13 cellular contexts compared by ENCODE assay signal in genomic region chr4:147865926-147866325, GRCh38.
DNase-seq lines count a peak whose midpoint lies in the region; ATAC-seq and TF ChIP-seq lines count a peak whose summit lies in the region.
"Had no signal": no experiment of that assay in that cellular context is flagged by ENCODE, and none has a peak within 500 bp of the region (broad histone marks: within the 10 kb centered on the region; RNA-seq: fewer than 3 reads in every experiment).

No MANE protein-coding gene starts in this region.

- no peaks in the 10 kb centered on the region for H3K27me3 Mint-ChIP-seq in mesothelial cell of epicardium (ENCODE audit: low read depth)
- no peaks in the 10 kb centered on the region for H3K27me3 Mint-ChIP-seq in activated CD8-positive, alpha-beta memory T cell treated with anti-CD3 and anti-CD28 coated beads, Interleukin-2, amount 10 ng/mL, durations not matched to agents 7 days and 5 days
- H3K27me3 Mint-ChIP-seq: activated naive CD8-positive, alpha-beta T cell treated with anti-CD3 and anti-CD28 coated beads for 36 hours had no signal

- CTCF ChIA-PET in activated CD8-positive, alpha-beta memory T cell treated with anti-CD3 and anti-CD28 coated beads, Interleukin-2, amount 10 ng/mL, durations not matched to agents 7 days and 5 days (lab: Charles Lee), result interaction anchor here (0.6 to 7.3 kb wide), 39 partner anchors 9 to 705 kb away, joined by 3 to 82 read pairs (median 11); partner anchors contain the start of genes ARHGAP10, PRMT9 and TMEM184C

- peaks cover 13% of the 10 kb centered on the region for H3K36me3 Mint-ChIP-seq in mesothelial cell of epicardium
- peaks cover 2% of the 10 kb centered on the region for H3K36me3 Mint-ChIP-seq in activated CD8-positive, alpha-beta memory T cell treated with anti-CD3 and anti-CD28 coated beads, Interleukin-2, amount 10 ng/mL, durations not matched to agents 7 days and 5 days
- H3K36me3 Mint-ChIP-seq: activated naive CD8-positive, alpha-beta T cell treated with anti-CD3 and anti-CD28 coated beads for 36 hours; CD8-positive, alpha-beta T cell had no signal

- peak overlapping the region; percentile 54 for H3K27ac Mint-ChIP-seq in mesothelial cell of epicardium
- no peak overlapping the region for H3K27ac Mint-ChIP-seq in activated CD8-positive, alpha-beta memory T cell treated with anti-CD3 and anti-CD28 coated beads, Interleukin-2, amount 10 ng/mL, durations not matched to agents 7 days and 5 days
- H3K27ac Mint-ChIP-seq: activated naive CD8-positive, alpha-beta T cell treated with anti-CD3 and anti-CD28 coated beads for 36 hours; CD8-positive, alpha-beta T cell had no signal

- TF ChIP-seq EP300 in tibial nerve (IDR thresholded peaks at IDR 0.05), result peak in 1 of 2 donors; percentile 39

- no peaks in the 10 kb centered on the region for H3K27me3 ChIP-seq in tibial nerve

- no peak overlapping the region for H3K4me3 Mint-ChIP-seq in mesothelial cell of epicardium
- no peak overlapping the region for H3K4me3 Mint-ChIP-seq in activated CD8-positive, alpha-beta memory T cell treated with anti-CD3 and anti-CD28 coated beads, Interleukin-2, amount 10 ng/mL, durations not matched to agents 7 days and 5 days
- H3K4me3 Mint-ChIP-seq: activated naive CD8-positive, alpha-beta T cell treated with anti-CD3 and anti-CD28 coated beads for 36 hours; CD8-positive, alpha-beta T cell had no signal

- TF ChIP-seq CTCF in coronary artery (IDR thresholded peaks at IDR 0.05) (no peak), mesothelial cell of epicardium (IDR thresholded peaks at IDR 0.05; ENCODE audit: unreplicated experiment) (no peak), tibial nerve (IDR thresholded peaks at IDR 0.05) (no peak)

- TF ChIP-seq POLR2A in tibial nerve (IDR thresholded peaks at IDR 0.05), result no peak

- peaks cover 0 to 34% (median 0%) of the 10 kb centered on the region in 3 donors for H3K36me3 ChIP-seq in tibial nerve

- peaks cover 4 to 63% (median 31%) of the 10 kb centered on the region in 4 donors for H3K4me1 ChIP-seq in tibial nerve

- H3K9me3 Mint-ChIP-seq in mesothelial cell of epicardium, result peaks cover 3% of the 10 kb centered on the region
- H3K9me3 Mint-ChIP-seq in activated CD8-positive, alpha-beta memory T cell treated with anti-CD3 and anti-CD28 coated beads, Interleukin-2, amount 10 ng/mL, durations not matched to agents 7 days and 5 days (ENCODE audit: low read depth), result no peaks in the 10 kb centered on the region
- H3K9me3 Mint-ChIP-seq: activated naive CD8-positive, alpha-beta T cell treated with anti-CD3 and anti-CD28 coated beads for 36 hours; CD8-positive, alpha-beta T cell had no signal

- H3K4me3 ChIP-seq in coronary artery (no peak overlapping the region), tibial nerve (no peak overlapping the region)

- H3K4me1 Mint-ChIP-seq in mesothelial cell of epicardium, result peaks cover 24% of the 10 kb centered on the region
- H3K4me1 Mint-ChIP-seq in activated CD8-positive, alpha-beta memory T cell treated with anti-CD3 and anti-CD28 coated beads, Interleukin-2, amount 10 ng/mL, durations not matched to agents 7 days and 5 days, result peaks cover 10% of the 10 kb centered on the region

- ATAC-seq in activated CD8-positive, alpha-beta memory T cell treated with anti-CD3 and anti-CD28 coated beads, Interleukin-2, amount 10 ng/mL, durations not matched to agents 7 days and 5 days, result no peak
- no peak for ATAC-seq in HG03108 (IDR thresholded peaks at IDR 0.05; ENCODE audit: unreplicated experiment)
- ATAC-seq: stimulated activated naive CD8-positive, alpha-beta T cell treated with anti-CD3 and anti-CD28 coated beads, Interleukin-15, Interleukin-2, amounts not matched to agents 100 U/mL and 50 U/mL, for 24 hours had no signal

- no peaks in the 10 kb centered on the region for H3K9me3 ChIP-seq in tibial nerve

- H3K27ac ChIP-seq in coronary artery (peak overlapping the region; percentile 14 to 63), tibial nerve (peak overlapping the region; percentile 22 to 90 (median 58))

- DNase-seq in M059J (ENCODE audit: low read depth) (peak; percentile 41), coronary artery (ENCODE audit: low spot score) (no peak), mesothelial cell of epicardium (ENCODE audit: low spot score in 2 of 2, unreplicated experiment in 2 of 2) (no peak), tibial nerve (ENCODE audit: low spot score in 2 of 2) (no peak), NCI-H2029 (lab: John Stamatoyannopoulos, UW) (no peak)
- DNase-seq in activated CD8-positive, alpha-beta memory T cell treated with anti-CD3 and anti-CD28 coated beads, Interleukin-2, amount 10 ng/mL, durations not matched to agents 7 days and 5 days, result no peak
- DNase-seq: activated CD8-positive, alpha-beta memory T cell treated with anti-CD3 and anti-CD28 coated beads, Interleukin-2, amount 50 U/mL, for 48 hours; activated naive CD8-positive, alpha-beta T cell treated with anti-CD3 and anti-CD28 coated beads for 36 hours; CD8-positive, alpha-beta T cell; NCI-H226; stimulated activated naive CD8-positive, alpha-beta T cell treated with anti-CD3 and anti-CD28 coated beads, Interleukin-15, Interleukin-2, amounts not matched to agents 100 U/mL and 50 U/mL, for 24 hours; SW 1271 had no signal

- WGBS in tibial nerve, 2 donors, result 29 to 38% methylated on average over 3 of the region's 3 CpGs
